8 cellular contexts compared by ENCODE assay signal in genomic region chr14:55580401-55581010, GRCh38. TPM values are rescaled to one million over a fixed set of nuclear protein-coding genes. Genes with fewer than 3 reads are reported as not detected.
A peak's percentile ranks its signal among the peaks of the same experiment; 100 is the strongest.
DNase-seq lines count a peak whose midpoint lies in the region; ATAC-seq and TF ChIP-seq lines count a peak whose summit lies in the region.

No MANE protein-coding gene starts in this region.

- intact Hi-C loops in ascending aorta (cut with DNase I) = loop anchor here (5.0 to 10.0 kb wide), 2 partner anchors 306 to 537 kb away; partner anchors contain the start of genes FBXO34 and PELI2

- H3K4me3 ChIP-seq in ascending aorta = peak overlapping the region; percentile 87 to 89
- H3K4me3 ChIP-seq in iPS DF 6.9 (ENCODE audit: low read length) = peak overlapping the region; percentile 98
- peak overlapping the region; percentile 82 to 91 (median 85) for H3K4me3 ChIP-seq in skeletal muscle tissue (ENCODE audit: low read length in 3 of 3)

- peak overlapping the region; percentile 90 to 97 (median 91) for H3K9ac ChIP-seq in skeletal muscle tissue (ENCODE audit: low read depth in 1 of 3, low read length in 3 of 3)

- no CpG with 5 or more reads among the region's 76 CpGs for WGBS in iPS DF 6.9 (ENCODE audit: insufficient coverage, insufficient read length)

- H3K9me3 ChIP-seq in ascending aorta = no peaks in the 10 kb centered on the region
- H3K9me3 ChIP-seq in iPS DF 6.9 (ENCODE audit: control insufficient read depth, insufficient read depth, low read length) = no peaks in the 10 kb centered on the region
- no peaks in the 10 kb centered on the region for H3K9me3 ChIP-seq in skeletal muscle tissue (ENCODE audit: control insufficient read depth in 3 of 3, low read length in 3 of 3)

- peak; percentile 39 for DNase-seq in NK-92 treated with Interleukin-12 subunit alpha and Interleukin-12 subunit beta, amount 100 ng/mL, for 24 hours (lab: John Stamatoyannopoulos, UW)
- DNase-seq in NK-92 (lab: John Stamatoyannopoulos, UW; ENCODE audit: unreplicated experiment) (no peak), SW480 (ENCODE audit: low spot score) (peak; percentile 25), ascending aorta (ENCODE audit: low spot score in 2 of 2) (peak in 1 of 2 donors; percentile 67), iPS DF 6.9 (ENCODE audit: low read depth, low spot score) (no peak), SIG-M5 (lab: John Stamatoyannopoulos, UW) (no peak)

- H3K4me1 ChIP-seq in ascending aorta (peaks cover 3 to 22% of the 10 kb centered on the region in 2 donors), iPS DF 6.9 (ENCODE audit: control insufficient read depth, insufficient read depth, low read length) (peaks cover 1% of the 10 kb centered on the region; the same call in 1 of the 2 replicates), skeletal muscle tissue (ENCODE audit: control insufficient read depth in 3 of 3, insufficient read depth in 3 of 3, low read length in 3 of 3) (peaks cover 29 to 38% (median 32%) of the 10 kb centered on the region in 3 donors)

- H3K27ac ChIP-seq in ascending aorta (peak overlapping the region; percentile 97), iPS DF 6.9 (ENCODE audit: low read length) (no peak overlapping the region), skeletal muscle tissue (ENCODE audit: low read depth, low read length) (peak overlapping the region; percentile 98)

- H3K36me3 ChIP-seq in ascending aorta (no peaks in the 10 kb centered on the region), iPS DF 6.9 (ENCODE audit: control insufficient read depth, insufficient read depth, low read length) (no peaks in the 10 kb centered on the region), skeletal muscle tissue (ENCODE audit: control insufficient read depth in 3 of 3, insufficient read depth in 3 of 3, low read length in 3 of 3) (no peaks in the 10 kb centered on the region)

- TF ChIP-seq CTCF in ascending aorta (IDR thresholded peaks at IDR 0.05) = no peak

- H3K27me3 ChIP-seq in ascending aorta (no peaks in the 10 kb centered on the region), iPS DF 6.9 (ENCODE audit: control insufficient read depth, insufficient read depth, low read length) (no peaks in the 10 kb centered on the region), skeletal muscle tissue (ENCODE audit: control insufficient read depth in 3 of 3, insufficient read depth in 3 of 3, low read length in 3 of 3) (no peaks in the 10 kb centered on the region)

- peak; percentile 37 for ATAC-seq in HG03095 (IDR thresholded peaks at IDR 0.05; ENCODE audit: unreplicated experiment)

RNA-seq across cellular contexts. Expression of gene KTN1, which starts 0.5 kb away (rescaled TPM):
- total RNA-seq in ascending aorta = 36.3 TPM
- total RNA-seq in skeletal muscle tissue = 72.0 TPM

Comparison
In these comparisons a context has a peak if more than half of its experiments do, and no peak if none do; other contexts are left out.
1. DNase-seq: peak in NK-92 treated with Interleukin-12 subunit alpha and Interleukin-12 subunit beta, amount 100 ng/mL, for 24 hours (single experiment) and SW480 (single experiment); none in NK-92 (single experiment), iPS DF 6.9 (single experiment) and SIG-M5 (single experiment).
2. Peak in every context shown above with its lines, with median percentiles within 50 percentile points of each other: H3K4me3 ChIP-seq.